ENCODE assay signal across 8 cellular contexts in the genomic region with DNA sequence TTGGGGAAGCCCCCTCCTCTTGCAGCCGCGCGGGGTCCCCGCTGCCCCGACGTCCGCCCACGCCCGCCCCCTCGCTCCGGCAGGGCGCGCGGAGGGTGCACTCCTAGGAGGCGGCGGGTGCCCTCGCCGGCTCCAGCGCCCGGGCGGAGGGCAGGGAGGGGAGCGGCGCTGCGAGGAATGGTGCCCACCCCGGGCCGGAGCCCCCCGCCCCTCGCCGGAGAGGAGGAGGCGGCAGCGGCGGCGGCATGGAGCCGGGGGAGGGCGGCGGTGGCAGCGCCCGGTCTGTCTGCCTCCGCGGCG. TPM values are rescaled to one million over a fixed set of nuclear protein-coding genes. Genes with fewer than 3 reads are reported as not detected.
DNase-seq lines count a peak whose midpoint lies in the region; ATAC-seq and FAIRE-seq lines count a peak whose summit lies in the region.

No MANE protein-coding gene starts in this region.

- FAIRE-seq in small intestine (lab: Jason Lieb, UNC): no peak

- no peak overlapping the region for H3K27ac ChIP-seq in small intestine (ENCODE audit: low read depth in 1 of 2, low read length in 1 of 2)

- no peaks in the 10 kb centered on the region for H3K9me3 ChIP-seq in small intestine (ENCODE audit: control insufficient read depth, low read depth)

- H3K4me1 ChIP-seq in small intestine (ENCODE audit: control insufficient read depth in 2 of 2, insufficient read depth in 1 of 2, low read depth in 1 of 2, low read length in 1 of 2): peaks cover 0 to 8% of the 10 kb centered on the region in 2 donors

- no peaks in the 10 kb centered on the region for H3K36me3 ChIP-seq in small intestine (ENCODE audit: control insufficient read depth in 2 of 2, insufficient read depth in 2 of 2, low read length in 2 of 2)

- WGBS in small intestine, 3 donors: 0 to 1% (median 0%) methylated on average over 2 to 41 of the region's 41 CpGs

- H3K27me3 ChIP-seq in small intestine (ENCODE audit: control insufficient read depth in 2 of 2, insufficient read depth in 2 of 2, low read length in 2 of 2): peaks cover 4% of the 10 kb centered on the region in 2 donors

- DNase-seq in small intestine (no peak), NCI-H510A treated with DMSO at 0.1 percent for 48 hours (lab: John Stamatoyannopoulos, UW) (no peak), DMS114 treated with DMSO at 0.1 percent for 48 hours (lab: John Stamatoyannopoulos, UW; ENCODE audit: unreplicated experiment) (no peak), NCI-H146 treated with DMSO at 0.1 percent for 48 hours (lab: John Stamatoyannopoulos, UW; ENCODE audit: unreplicated experiment) (no peak), cerebellar cortex (ENCODE audit: low spot score) (no peak)

- peak; percentile 6 for ATAC-seq in GM19467 (IDR thresholded peaks at IDR 0.05; ENCODE audit: unreplicated experiment)
- peak; percentile 3 for ATAC-seq in HG03159 (IDR thresholded peaks at IDR 0.05; ENCODE audit: unreplicated experiment)
- ATAC-seq in esophagus mucosa: peak; percentile 6

- peak overlapping the region; percentile 64 to 69 for H3K4me3 ChIP-seq in small intestine (ENCODE audit: low read depth in 1 of 2, low read length in 2 of 2)

RNA-seq across cellular contexts. Expression of a gene that starts 0.5 kb away (rescaled TPM):
- total RNA-seq in esophagus mucosa: 0.88 TPM
- polyA plus RNA-seq in small intestine: 1 to 10 TPM in 1 of 3 donors, under 1 TPM in 2; 0.22 to 1.3 (median 0.81) TPM
